ENCODE assay signal across 13 cellular contexts in genomic region chr1:156851779-156852413, GRCh38. TPM values are rescaled to one million over a fixed set of nuclear protein-coding genes. Genes with fewer than 3 reads are reported as not detected.
DNase-seq lines count a peak whose midpoint lies in the region; ATAC-seq and TF ChIP-seq lines count a peak whose summit lies in the region.
"Had no signal": no experiment of that assay in that cellular context is flagged by ENCODE, and none has a peak within 500 bp of the region (broad histone marks: within the 10 kb centered on the region; RNA-seq: fewer than 3 reads in every experiment).

No MANE protein-coding gene starts in this region.

- H3K27me3 ChIP-seq in heart left ventricle (peaks cover 0 to 26% (median 11%) of the 10 kb centered on the region in 9 donors), parathyroid adenoma (ENCODE audit: control insufficient read depth, insufficient read depth, low read length) (no peaks in the 10 kb centered on the region)

- DNase-seq in NCI-H2196 (lab: John Stamatoyannopoulos, UW; ENCODE audit: unreplicated experiment) (peak; percentile 76), heart left ventricle (peak; percentile 49 to 88 (median 69)), hepatic stellate cell (ENCODE audit: low spot score) (no peak)
- DNase-seq: activated CD4-positive, alpha-beta T cell treated with anti-CD3 and anti-CD28 coated beads for 48 hours; activated CD8-positive, alpha-beta memory T cell treated with anti-CD3 and anti-CD28 coated beads, Interleukin-2, amount 50 U/mL, for 48 hours; GOT3; kidney had no signal

- WGBS in heart left ventricle, 4 donors = 49 to 59% (median 56%) methylated on average over 9 to 16 of the region's 16 CpGs

- H2AFZ ChIP-seq in parathyroid adenoma = peak overlapping the region; percentile 45
- H2AFZ ChIP-seq: hepatocyte had no signal

- peak overlapping the region; percentile 1 for H3K4me2 ChIP-seq in parathyroid adenoma (ENCODE audit: low read length)
- H3K4me2 ChIP-seq: hepatocyte had no signal

- H3K4me3 ChIP-seq in HEK293 (ENCODE audit: low read depth, low read length) (no peak overlapping the region), heart left ventricle (no peak overlapping the region), parathyroid adenoma (ENCODE audit: low read depth, low read length) (no peak overlapping the region)
- H3K4me3 ChIP-seq: hepatocyte had no signal

- TF ChIP-seq CTCF in HEK293 (tag by site-specific recombination; IDR thresholded peaks at IDR 0.05) = no peak
- no peak for TF ChIP-seq CTCF in heart left ventricle (IDR thresholded peaks at IDR 0.05)
- TF ChIP-seq CTCF in parathyroid adenoma (IDR thresholded peaks at IDR 0.05) = no peak

- H3K36me3 ChIP-seq in HEK293 (ENCODE audit: control insufficient read depth in 2 of 2, insufficient read depth in 1 of 2, low read length in 2 of 2) (no peaks in the 10 kb centered on the region), heart left ventricle (no peaks in the 10 kb centered on the region), parathyroid adenoma (ENCODE audit: control insufficient read depth, insufficient read depth, low read length) (no peaks in the 10 kb centered on the region)

- POLR2A ChIA-PET in HEK293 (lab: Yijun Ruan, JAX) = no interaction called here

- no peak overlapping the region for H3K9ac ChIP-seq in parathyroid adenoma

- peak; percentile 75 to 89 (median 82) for ATAC-seq in heart left ventricle
- no peak for ATAC-seq in HG03135 (IDR thresholded peaks at IDR 0.05; ENCODE audit: unreplicated experiment)
- ATAC-seq in HG02973 (IDR thresholded peaks at IDR 0.05; ENCODE audit: unreplicated experiment) = no peak
- ATAC-seq: Panc1 had no signal

- CTCF ChIA-PET in HEK293 (lab: Yijun Ruan, JAX) = interaction anchor here (0.6 to 3.4 kb wide), 2 partner anchors 14 to 40 kb away, joined by 4 to 19 read pairs; no protein-coding TSS in a partner anchor

- no peak for TF ChIP-seq POLR2A in heart left ventricle (IDR thresholded peaks at IDR 0.05)

- no peaks in the 10 kb centered on the region for H3K79me2 ChIP-seq in parathyroid adenoma
- H3K79me2 ChIP-seq: hepatocyte had no signal

- H3K9me3 ChIP-seq in HEK293 (ENCODE audit: control insufficient read depth, insufficient read depth, low read depth, low read length) (no peaks in the 10 kb centered on the region), heart left ventricle (no peaks in the 10 kb centered on the region), parathyroid adenoma (ENCODE audit: control insufficient read depth, low read length) (no peaks in the 10 kb centered on the region)

- intact Hi-C loops in heart left ventricle (cut with DNase I) = loop anchor here in 2 of 10 donors (10.0 kb wide), 1 partner anchor 127 kb away; the partner anchor contains the start of genes ISG20L2 (in 2 of the 2) and METTL25B (in 2 of the 2)

- H3K4me1 ChIP-seq in HEK293 (ENCODE audit: control insufficient read depth, insufficient read depth, low read length) = no peaks in the 10 kb centered on the region
- H3K4me1 ChIP-seq in heart left ventricle = peaks cover 0 to 23% (median 8%) of the 10 kb centered on the region in 12 donors
- H3K4me1 ChIP-seq in parathyroid adenoma = peaks cover 2% of the 10 kb centered on the region

- no peak overlapping the region for H3K27ac ChIP-seq in HEK293 (ENCODE audit: extremely low read depth, low read depth, low read length)
- peak overlapping the region in 9 of 12 donors; percentile 56 to 90 (median 71) for H3K27ac ChIP-seq in heart left ventricle
- peak overlapping the region; percentile 33 for H3K27ac ChIP-seq in parathyroid adenoma
- H3K27ac ChIP-seq: hepatocyte had no signal

TF ChIP-seq in HEK293, 187 proteins besides CTCF, POLR2A, EP300 and RAD21:
- no peak for TF ChIP-seq ZNF184 (tag by site-specific recombination; IDR thresholded peaks at IDR 0.05)
- TF ChIP-seq KLF10 (tag by site-specific recombination; IDR thresholded peaks at IDR 0.05) = no peak
- 0 out of 2 replicates have a peak, but pooled peaks have one; percentile 18 for TF ChIP-seq ZNF341 (tag by site-specific recombination; IDR thresholded peaks at IDR 0.05; ENCODE audit: low read depth)

RNA-seq across cellular contexts. Expression of gene INSRR, which starts 7.0 kb away (rescaled TPM):
- total RNA-seq in heart left ventricle = under 1 TPM in 7 of 9 donors, not detected in 2; 0.07 to 0.35 (median 0.11) TPM
- polyA plus RNA-seq in heart left ventricle = under 1 TPM in 1 of 2 donors, not detected in 1; 0.42 TPM
- total RNA-seq: hepatocyte had no signal
- polyA plus RNA-seq: hepatocyte had no signal

RNA-seq across cellular contexts. Expression of gene NTRK1, which starts 8.8 kb away (rescaled TPM):
- total RNA-seq in heart left ventricle = 1 to 10 TPM in 5 of 9 donors, under 1 TPM in 4; 0.22 to 1.6 (median 1.1) TPM
- polyA plus RNA-seq in heart left ventricle = 1 to 10 TPM in 1 of 2 donors, under 1 TPM in 1; 0.30 to 1.4 TPM
- polyA plus RNA-seq: hepatocyte had no signal

RNA-seq across cellular contexts. Expression of gene SH2D2A, which starts 35.2 kb away (rescaled TPM):
- total RNA-seq in heart left ventricle = 1 to 10 TPM in 6 of 9 donors, under 1 TPM in 3; 0.52 to 8.2 (median 1.9) TPM
- 1 to 10 TPM in 1 of 2 donors, under 1 TPM in 1; 0.95 to 1.1 TPM for polyA plus RNA-seq in heart left ventricle

RNA-seq across cellular contexts. Expression of gene PEAR1, which starts 41.6 kb away (rescaled TPM):
- total RNA-seq in heart left ventricle = 10 to 100 TPM in 2 of 9 donors, 1 to 10 TPM in 7; 4.1 to 14.7 (median 7.5) TPM
- 1 to 10 TPM; 7.1 TPM for polyA plus RNA-seq in heart left ventricle

Comparison
In these comparisons a context has a peak if more than half of its experiments do, and no peak if none do; other contexts are left out.
1. ATAC-seq: peak in heart left ventricle (4 of 4); none in HG03135 (single experiment) and HG02973 (single experiment).